In the genomic region with DNA sequence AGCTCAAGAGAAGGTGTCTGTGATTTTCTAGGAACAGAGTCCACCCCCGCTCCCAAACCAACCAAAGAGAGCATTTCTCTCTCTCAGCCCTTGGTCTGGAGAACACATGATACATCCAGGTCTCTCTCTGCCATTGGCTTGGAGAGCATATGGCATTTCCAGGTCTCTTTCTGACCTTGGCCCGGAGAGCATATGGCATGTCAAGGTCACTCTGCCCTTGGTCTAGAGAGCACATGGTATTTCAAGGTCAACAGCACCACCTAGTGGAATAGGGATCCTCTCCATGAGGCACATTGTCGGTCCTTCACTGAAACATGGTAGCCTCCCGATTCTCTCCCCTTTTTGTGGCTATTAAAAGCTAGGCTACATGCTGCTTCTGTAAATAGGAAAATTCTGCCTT, we compare ENCODE assay signal across 9 cellular contexts.
DNase-seq lines count a peak whose midpoint lies in the region; ATAC-seq, FAIRE-seq and TF ChIP-seq lines count a peak whose summit lies in the region.
"Had no signal": no experiment of that assay in that cellular context is flagged by ENCODE, and none has a peak within 500 bp of the region (broad histone marks: within the 10 kb centered on the region; RNA-seq: fewer than 3 reads in every experiment).

No MANE protein-coding gene starts in this region.

- 51% methylated on average over 4 of the region's 4 CpGs for WGBS in GM12878 (ENCODE audit: insufficient coverage, insufficient replicate concordance, low lambda C conversion rate, missing lambda C conversion rate)
- 60 to 65% (median 63%) methylated on average over 4 of the region's 4 CpGs for WGBS in small intestine, 3 donors

- CTCF ChIA-PET in GM12878 (lab: Yijun Ruan, JAX): interaction anchor here (0.6 to 1.9 kb wide), 4 partner anchors 11 to 1079 kb away, joined by 3 to 5 read pairs (median 4); no protein-coding TSS in a partner anchor

- no peaks in the 10 kb centered on the region for H3K9me3 ChIP-seq in Loucy (ENCODE audit: insufficient read depth, low read depth, low read length)
- no peaks in the 10 kb centered on the region for H3K9me3 ChIP-seq in GM12878 (replicated peaks; ENCODE audit: control insufficient read depth, insufficient read depth, low read length)
- H3K9me3 ChIP-seq in small intestine (ENCODE audit: control insufficient read depth, low read depth): no peaks in the 10 kb centered on the region

- H3K27me3 ChIP-seq in Loucy (ENCODE audit: insufficient read depth, low read length, poor library complexity, severe bottlenecking) (no peaks in the 10 kb centered on the region), GM12878 (replicated peaks in 1 of 2; ENCODE audit: control insufficient read depth in 2 of 2, insufficient read depth in 2 of 2, low read length in 1 of 2) (no peaks in the 10 kb centered on the region), small intestine (ENCODE audit: control insufficient read depth in 2 of 2, insufficient read depth in 2 of 2, low read length in 2 of 2) (no peaks in the 10 kb centered on the region)

- BruUV-seq in GM12878 (replicated peaks; lab: Mats Ljungman, UMichigan): no TSS peak

- TF ChIP-seq CTCF in Loucy (conservative IDR thresholded peaks at IDR 0.05; ENCODE audit: low read length) (peak; percentile 75), GM12878 (IDR thresholded peaks at IDR 0.05 in 2 of 3, conservative IDR thresholded peaks at IDR 0.05 in 1 of 3; ENCODE audit: control insufficient read depth in 2 of 3, extremely low read depth in 1 of 3, insufficient read depth in 1 of 3, low read depth in 3 of 3, low read length in 3 of 3) (peak; percentile 44 to 57 (median 53); a peak in 5 of 6 replicates)

- H3K79me2 ChIP-seq in Loucy (ENCODE audit: insufficient read depth, low read length) (no peaks in the 10 kb centered on the region), GM12878 (ENCODE audit: control insufficient read depth, insufficient read depth, low read length) (no peaks in the 10 kb centered on the region)

- ATAC-seq in GM12878 (peak; percentile 86), HG03095 (IDR thresholded peaks at IDR 0.05; ENCODE audit: unreplicated experiment) (no peak)
- no peak for ATAC-seq in activated CD4-positive, CD25-positive, alpha-beta regulatory T cell treated with anti-CD3 and anti-CD28 coated beads, Interleukin-2, amount 50 U/mL, for 24 hours

- TF ChIP-seq RAD21 in GM12878 (IDR thresholded peaks at IDR 0.05; ENCODE audit: insufficient read depth, low read depth, low read length): peak; percentile 58

- no peak overlapping the region for H3K27ac ChIP-seq in GM12878 (ENCODE audit: control insufficient read depth, insufficient read depth)
- H3K27ac ChIP-seq in small intestine (ENCODE audit: low read depth in 1 of 2, low read length in 1 of 2): no peak overlapping the region
- H3K27ac ChIP-seq: skin epidermis had no signal

- no peaks in the 10 kb centered on the region for H3K36me3 ChIP-seq in Loucy (ENCODE audit: insufficient read depth, low read length)
- no peaks in the 10 kb centered on the region for H3K36me3 ChIP-seq in GM12878 (ENCODE audit: control insufficient read depth in 2 of 2, insufficient read depth in 2 of 2, low read length in 1 of 2)
- no peaks in the 10 kb centered on the region for H3K36me3 ChIP-seq in small intestine (ENCODE audit: control insufficient read depth in 2 of 2, insufficient read depth in 2 of 2, low read length in 2 of 2)

- intact Hi-C loops in GM12878 (cut with micrococcal nuclease; ENCODE audit: unreplicated experiment): loop anchor here (2.0 kb wide), 2 partner anchors 614 to 914 kb away; no protein-coding TSS in a partner anchor

- peak; percentile 15 for DNase-seq in stimulated activated CD4-positive, alpha-beta T cell treated with anti-CD3 and anti-CD28 coated beads, Interleukin-15, amount 100 ng/mL, for 24 hours
- DNase-seq in stimulated activated CD4-positive, alpha-beta T cell treated with anti-CD3 and anti-CD28 coated beads, Interleukin-4, amount 100 ng/mL, for 24 hours: no peak
- no peak for DNase-seq in GM12878 (ENCODE audit: low read depth, low spot score)
- DNase-seq in small intestine: peak; percentile 4
- no peak for DNase-seq in activated CD4-positive, CD25-positive, alpha-beta regulatory T cell (lab: John Stamatoyannopoulos, UW)

- H3K9ac ChIP-seq in Loucy (ENCODE audit: low read depth, low read length, poor library complexity, severe bottlenecking): no peak overlapping the region
- H3K9ac ChIP-seq in GM12878 (ENCODE audit: control insufficient read depth, insufficient read depth, low read length): no peak overlapping the region

- no peak for TF ChIP-seq EP300 in GM12878 (IDR thresholded peaks at IDR 0.05; ENCODE audit: borderline replicate concordance in 1 of 2, control insufficient read depth in 1 of 2, low read depth in 2 of 2, low read length in 2 of 2)

- H3K9me2 ChIP-seq in Loucy (replicated peaks; ENCODE audit: low read depth, low read length): no peaks in the 10 kb centered on the region

- RAD21 ChIA-PET in GM12878 (lab: Charles Lee; ENCODE audit: unreplicated experiment): interaction anchor here (0.5 to 2.9 kb wide), 2 partner anchors 914 to 1015 kb away, joined by 4 to 9 read pairs; no protein-coding TSS in a partner anchor

- in situ Hi-C loops in GM12878 (cut with MboI): loop anchor here (10.0 kb wide), 1 partner anchor 910 kb away; no protein-coding TSS in a partner anchor

- no peaks in the 10 kb centered on the region for H4K20me1 ChIP-seq in Loucy (ENCODE audit: insufficient read depth, low read length, poor library complexity, severe bottlenecking)
- no peaks in the 10 kb centered on the region for H4K20me1 ChIP-seq in GM12878 (ENCODE audit: control insufficient read depth, insufficient read depth)

- SMC1A ChIA-PET in GM12878 (lab: Charles Lee; ENCODE audit: uncharacterized antibody, unreplicated experiment): interaction anchor here (1.2 to 1.5 kb wide), 3 partner anchors 10 to 914 kb away, joined by 3 to 4 read pairs (median 3); no protein-coding TSS in a partner anchor

- H3K4me3 ChIP-seq in Loucy (ENCODE audit: low read length, poor library complexity, severe bottlenecking): no peak overlapping the region
- no peak overlapping the region for H3K4me3 ChIP-seq in GM12878
- H3K4me3 ChIP-seq in small intestine (ENCODE audit: low read depth in 1 of 2, low read length in 2 of 2): no peak overlapping the region
- H3K4me3 ChIP-seq: skin epidermis had no signal

- no peaks in the 10 kb centered on the region for H3F3A ChIP-seq in Loucy (ENCODE audit: low read depth)

- POLR2A ChIA-PET in GM12878 (lab: Charles Lee): no interaction called here

- no peaks in the 10 kb centered on the region for H3K4me1 ChIP-seq in Loucy (ENCODE audit: insufficient read depth, low read length, poor library complexity, severe bottlenecking)
- no peaks in the 10 kb centered on the region for H3K4me1 ChIP-seq in GM12878 (ENCODE audit: control insufficient read depth, insufficient read depth, low read length)
- H3K4me1 ChIP-seq in small intestine (ENCODE audit: control insufficient read depth in 2 of 2, insufficient read depth in 1 of 2, low read depth in 1 of 2, low read length in 1 of 2): no peaks in the 10 kb centered on the region

- FAIRE-seq in GM12878 (lab: Jason Lieb, UNC) (peak; percentile 13), small intestine (lab: Jason Lieb, UNC) (no peak)

- H3K4me2 ChIP-seq in Loucy (ENCODE audit: low read depth, low read length, poor library complexity, severe bottlenecking): no peak overlapping the region
- no peak overlapping the region for H3K4me2 ChIP-seq in GM12878 (ENCODE audit: control insufficient read depth, insufficient read depth)

- TF ChIP-seq POLR2A in GM12878 (IDR thresholded peaks at IDR 0.05; ENCODE audit: low read depth, low read length): no peak

- H2AFZ ChIP-seq in Loucy (ENCODE audit: low read length) (no peak overlapping the region), GM12878 (ENCODE audit: control insufficient read depth, low read depth, low read length) (0 out of 2 replicates have a peak overlapping the region, but pooled peaks have one; percentile 7)

TF ChIP-seq in GM12878, 131 proteins besides CTCF, POLR2A, EP300 and RAD21 (continues in another document):
- no peak for TF ChIP-seq RB1 (IDR thresholded peaks at IDR 0.05; ENCODE audit: borderline replicate concordance)
- TF ChIP-seq MYC (IDR thresholded peaks at IDR 0.05; ENCODE audit: insufficient read depth, insufficient read length, insufficient replicate concordance, low read length, severe bottlenecking): no peak
- TF ChIP-seq SREBF2 (IDR thresholded peaks at IDR 0.05; ENCODE audit: low read length): no peak
- TF ChIP-seq, protein P1, sequence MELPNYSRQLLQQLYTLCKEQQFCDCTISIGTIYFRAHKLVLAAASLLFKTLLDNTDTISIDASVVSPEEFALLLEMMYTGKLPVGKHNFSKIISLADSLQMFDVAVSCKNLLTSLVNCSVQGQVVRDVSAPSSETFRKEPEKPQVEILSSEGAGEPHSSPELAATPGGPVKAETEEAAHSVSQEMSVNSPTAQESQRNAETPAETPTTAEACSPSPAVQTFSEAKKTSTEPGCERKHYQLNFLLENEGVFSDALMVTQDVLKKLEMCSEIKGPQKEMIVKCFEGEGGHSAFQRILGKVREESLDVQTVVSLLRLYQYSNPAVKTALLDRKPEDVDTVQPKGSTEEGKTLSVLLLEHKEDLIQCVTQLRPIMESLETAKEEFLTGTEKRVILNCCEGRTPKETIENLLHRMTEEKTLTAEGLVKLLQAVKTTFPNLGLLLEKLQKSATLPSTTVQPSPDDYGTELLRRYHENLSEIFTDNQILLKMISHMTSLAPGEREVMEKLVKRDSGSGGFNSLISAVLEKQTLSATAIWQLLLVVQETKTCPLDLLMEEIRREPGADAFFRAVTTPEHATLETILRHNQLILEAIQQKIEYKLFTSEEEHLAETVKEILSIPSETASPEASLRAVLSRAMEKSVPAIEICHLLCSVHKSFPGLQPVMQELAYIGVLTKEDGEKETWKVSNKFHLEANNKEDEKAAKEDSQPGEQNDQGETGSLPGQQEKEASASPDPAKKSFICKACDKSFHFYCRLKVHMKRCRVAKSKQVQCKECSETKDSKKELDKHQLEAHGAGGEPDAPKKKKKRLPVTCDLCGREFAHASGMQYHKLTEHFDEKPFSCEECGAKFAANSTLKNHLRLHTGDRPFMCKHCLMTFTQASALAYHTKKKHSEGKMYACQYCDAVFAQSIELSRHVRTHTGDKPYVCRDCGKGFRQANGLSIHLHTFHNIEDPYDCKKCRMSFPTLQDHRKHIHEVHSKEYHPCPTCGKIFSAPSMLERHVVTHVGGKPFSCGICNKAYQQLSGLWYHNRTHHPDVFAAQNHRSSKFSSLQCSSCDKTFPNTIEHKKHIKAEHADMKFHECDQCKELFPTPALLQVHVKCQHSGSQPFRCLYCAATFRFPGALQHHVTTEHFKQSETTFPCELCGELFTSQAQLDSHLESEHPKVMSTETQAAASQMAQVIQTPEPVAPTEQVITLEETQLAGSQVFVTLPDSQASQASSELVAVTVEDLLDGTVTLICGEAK (IDR thresholded peaks at IDR 0.05; ENCODE audit: borderline replicate concordance): no peak
- no peak for TF ChIP-seq SMAD1 (IDR thresholded peaks at IDR 0.05; ENCODE audit: low read depth, partially characterized antibody)
- TF ChIP-seq STAT3 (IDR thresholded peaks at IDR 0.05; ENCODE audit: low read depth, low read length): no peak
- TF ChIP-seq TAF1 (IDR thresholded peaks at IDR 0.05; ENCODE audit: borderline replicate concordance, low read depth, low read length): no peak
- TF ChIP-seq SMC3 (IDR thresholded peaks at IDR 0.05; ENCODE audit: borderline replicate concordance, low read length): peak; percentile 35; the same call in 1 of the 2 replicates

Comparison
In these comparisons a context has a peak if more than half of its experiments do, and no peak if none do; other contexts are left out.
1. DNase-seq: peak in stimulated activated CD4-positive, alpha-beta T cell treated with anti-CD3 and anti-CD28 coated beads, Interleukin-15, amount 100 ng/mL, for 24 hours (single experiment) and small intestine (single experiment); none in stimulated activated CD4-positive, alpha-beta T cell treated with anti-CD3 and anti-CD28 coated beads, Interleukin-4, amount 100 ng/mL, for 24 hours (single experiment), GM12878 (single experiment) and activated CD4-positive, CD25-positive, alpha-beta regulatory T cell (0 of 4).